ENCODE assay signal across 23 cellular contexts in genomic region chr4:38769441-38770210, GRCh38. TPM values are rescaled to one million over a fixed set of nuclear protein-coding genes. Genes with fewer than 3 reads are reported as not detected.
DNase-seq lines count a peak whose midpoint lies in the region; ATAC-seq, FAIRE-seq and TF ChIP-seq lines count a peak whose summit lies in the region.
"Had no signal": no experiment of that assay in that cellular context is flagged by ENCODE, and none has a peak within 500 bp of the region (broad histone marks: within the 10 kb centered on the region; RNA-seq: fewer than 3 reads in every experiment).

No MANE protein-coding gene starts in this region.

- peaks cover 26% of the 10 kb centered on the region for H3K79me2 ChIP-seq in OCI-LY3 (ENCODE audit: low read length)

- intact Hi-C loops in kidney (cut with DNase I), result no loop called here

- H3K36me3 ChIP-seq in OCI-LY3 (replicated peaks; ENCODE audit: low read depth, low read length), result peaks cover 77% of the 10 kb centered on the region
- no peaks in the 10 kb centered on the region for H3K36me3 ChIP-seq in subcutaneous abdominal adipose tissue (ENCODE audit: control insufficient read depth in 5 of 5, insufficient read depth in 5 of 5, low read length in 5 of 5)
- H3K36me3 ChIP-seq in kidney (ENCODE audit: control insufficient read depth in 1 of 2, insufficient read depth in 2 of 2, low read length in 2 of 2), result no peaks in the 10 kb centered on the region
- H3K36me3 ChIP-seq: ovary, tibial artery had no signal

- no peak for TF ChIP-seq CTCF in OCI-LY3 (IDR thresholded peaks at IDR 0.05; ENCODE audit: low read depth, low read length)
- no peak for TF ChIP-seq CTCF in kidney (IDR thresholded peaks at IDR 0.05; ENCODE audit: borderline replicate concordance, extremely low read depth, insufficient read depth)

- H3K4me1 ChIP-seq in OCI-LY3 (ENCODE audit: low read length) (peaks cover 6% of the 10 kb centered on the region; the same call in 1 of the 2 replicates), subcutaneous abdominal adipose tissue (ENCODE audit: control insufficient read depth in 5 of 5, insufficient read depth in 5 of 5, low read length in 5 of 5) (peaks cover 0 to 34% (median 17%) of the 10 kb centered on the region in 5 donors), kidney (ENCODE audit: control insufficient read depth in 1 of 2, insufficient read depth in 1 of 2, low read depth in 1 of 2, low read length in 2 of 2) (no peaks in the 10 kb centered on the region)
- H3K4me1 ChIP-seq: body of pancreas, tibial artery had no signal

- H3K9ac ChIP-seq in OCI-LY3 (ENCODE audit: low read length), result no peak overlapping the region
- H3K9ac ChIP-seq in subcutaneous abdominal adipose tissue (ENCODE audit: low read length in 5 of 5), result peak overlapping the region in 1 of 5 donors; percentile 13
- no peak overlapping the region for H3K9ac ChIP-seq in kidney (ENCODE audit: low read length in 2 of 2)

- peaks cover 35% of the 10 kb centered on the region for H3K9me3 ChIP-seq in OCI-LY3 (ENCODE audit: insufficient read depth, low read length)
- no peaks in the 10 kb centered on the region for H3K9me3 ChIP-seq in subcutaneous abdominal adipose tissue (ENCODE audit: control insufficient read depth in 5 of 5, low read length in 5 of 5)
- no peaks in the 10 kb centered on the region for H3K9me3 ChIP-seq in kidney (ENCODE audit: control insufficient read depth in 1 of 2, low read length in 2 of 2)
- H3K9me3 ChIP-seq: body of pancreas, mucosa of descending colon, ovary, tibial artery had no signal

- H2AFZ ChIP-seq in OCI-LY3 (ENCODE audit: low read depth, low read length), result no peak overlapping the region

- H3K4me3 ChIP-seq in OCI-LY3 (ENCODE audit: low read length) (no peak overlapping the region), subcutaneous abdominal adipose tissue (ENCODE audit: low read depth in 1 of 5, low read length in 5 of 5) (no peak overlapping the region), kidney (ENCODE audit: low read length in 2 of 2) (no peak overlapping the region)
- H3K4me3 ChIP-seq: body of pancreas, mucosa of descending colon, ovary, tibial artery had no signal

- H4K20me1 ChIP-seq in OCI-LY3 (ENCODE audit: insufficient read depth, low read length), result no peaks in the 10 kb centered on the region

- ATAC-seq in GM18868 (IDR thresholded peaks at IDR 0.05; ENCODE audit: unreplicated experiment) (peak; percentile 13), GM21381 (IDR thresholded peaks at IDR 0.05; ENCODE audit: unreplicated experiment) (no peak), GM18909 (IDR thresholded peaks at IDR 0.05; ENCODE audit: poor library complexity, unreplicated experiment) (no peak)
- ATAC-seq: mucosa of descending colon had no signal

- H3K27me3 ChIP-seq in OCI-LY3 (ENCODE audit: low read depth, low read length) (no peaks in the 10 kb centered on the region), subcutaneous abdominal adipose tissue (ENCODE audit: control insufficient read depth in 5 of 5, insufficient read depth in 4 of 5, low read length in 5 of 5) (no peaks in the 10 kb centered on the region)
- H3K27me3 ChIP-seq: body of pancreas, ovary, tibial artery had no signal

- no peak for FAIRE-seq in kidney (lab: Jason Lieb, UNC)

- peak overlapping the region; percentile 9; the same call in 1 of the 2 replicates for H3K27ac ChIP-seq in OCI-LY3 (ENCODE audit: low read length)
- peak overlapping the region; percentile 37 for H3K27ac ChIP-seq in subcutaneous abdominal adipose tissue (ENCODE audit: low read depth, low read length)
- no peak overlapping the region for H3K27ac ChIP-seq in kidney (ENCODE audit: low read depth in 2 of 2, low read length in 2 of 2)
- H3K27ac ChIP-seq: ovary, tibial artery had no signal

- no peak overlapping the region for H3K4me2 ChIP-seq in OCI-LY3 (ENCODE audit: low read length)

- peak; percentile 24 for DNase-seq in kidney tubule cell (ENCODE audit: low spot score)
- no peak for DNase-seq in kidney
- DNase-seq: activated CD4-positive, alpha-beta T cell treated with anti-CD3 and anti-CD28 coated beads for 48 hours; activated naive CD4-positive, alpha-beta T cell; C1 segment of cervical spinal cord; DMS53; GOT3; head of caudate nucleus; mucosa of descending colon; NCI-H1694; NCI-H345; ovary; SIG-M5; stimulated activated CD4-positive, alpha-beta T cell treated with anti-CD3 and anti-CD28 coated beads, Interleukin-4, amount 100 ng/mL, for 4 hours; tibial artery had no signal

RNA-seq across cellular contexts. Expression of gene TLR10, which starts 13.2 kb away (rescaled TPM):
- total RNA-seq in kidney, result 2.0 TPM
- polyA plus RNA-seq in kidney (ENCODE audit: insufficient read depth, low read depth, low replicate concordance), result 0.11 TPM
- total RNA-seq: dermis microvascular lymphatic vessel endothelial cell, epithelial cell of proximal tubule had no signal

RNA-seq across cellular contexts. Expression of gene TLR1, which starts 35.0 kb away (rescaled TPM):
- 18.0 TPM for total RNA-seq in kidney
- 1.8 TPM for polyA plus RNA-seq in kidney (ENCODE audit: insufficient read depth, low read depth, low replicate concordance)

Comparison
In these comparisons a context has a peak if more than half of its experiments do, and no peak if none do; other contexts are left out.
1. H3K27ac ChIP-seq: peak in OCI-LY3 (single experiment) and subcutaneous abdominal adipose tissue (single experiment); none in kidney (0 of 2).